Comparison of ENCODE assay signal across 8 cellular contexts in the genomic region with DNA sequence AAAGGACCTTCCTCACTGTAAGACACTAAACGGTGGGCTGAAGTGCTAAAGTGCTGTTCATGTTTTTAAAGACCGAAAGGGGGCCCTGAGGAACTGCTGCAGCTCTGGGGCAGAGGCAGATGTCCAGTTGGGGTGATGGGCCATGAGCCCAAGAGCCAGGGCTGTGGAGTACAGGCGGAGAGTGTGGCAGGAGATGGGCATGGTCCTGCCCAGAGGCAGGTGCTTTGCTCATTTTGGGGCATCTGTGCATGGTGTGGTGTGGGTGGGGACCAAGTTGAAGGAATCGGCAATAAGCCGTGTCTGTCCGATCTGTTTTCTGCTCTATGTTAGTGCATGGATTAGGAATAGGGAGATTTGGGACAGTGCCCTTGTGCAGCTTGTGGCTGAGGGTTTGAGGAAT.
"Had no signal": no experiment of that assay in that cellular context is flagged by ENCODE, and none has a peak within 500 bp of the region (broad histone marks: within the 10 kb centered on the region; RNA-seq: fewer than 3 reads in every experiment).

No MANE protein-coding gene starts in this region.

- H3K27ac ChIP-seq: HL-60 had no signal

- H3K4me3 Mint-ChIP-seq: IgD-negative memory B cell had no signal

- DNase-seq: IMR-90, KBM-7, KG1 had no signal

- H3K4me1 Mint-ChIP-seq: IgD-negative memory B cell had no signal

- H3K4me3 ChIP-seq: K562 had no signal

- H3K36me3 Mint-ChIP-seq: IgD-negative memory B cell had no signal

- FAIRE-seq: HepG2, HTR-8/SVneo, K562 had no signal

- ATAC-seq: HepG2, K562 had no signal

- H3K27ac Mint-ChIP-seq: IgD-negative memory B cell had no signal
